12 cellular contexts compared by ENCODE assay signal in the genomic region with DNA sequence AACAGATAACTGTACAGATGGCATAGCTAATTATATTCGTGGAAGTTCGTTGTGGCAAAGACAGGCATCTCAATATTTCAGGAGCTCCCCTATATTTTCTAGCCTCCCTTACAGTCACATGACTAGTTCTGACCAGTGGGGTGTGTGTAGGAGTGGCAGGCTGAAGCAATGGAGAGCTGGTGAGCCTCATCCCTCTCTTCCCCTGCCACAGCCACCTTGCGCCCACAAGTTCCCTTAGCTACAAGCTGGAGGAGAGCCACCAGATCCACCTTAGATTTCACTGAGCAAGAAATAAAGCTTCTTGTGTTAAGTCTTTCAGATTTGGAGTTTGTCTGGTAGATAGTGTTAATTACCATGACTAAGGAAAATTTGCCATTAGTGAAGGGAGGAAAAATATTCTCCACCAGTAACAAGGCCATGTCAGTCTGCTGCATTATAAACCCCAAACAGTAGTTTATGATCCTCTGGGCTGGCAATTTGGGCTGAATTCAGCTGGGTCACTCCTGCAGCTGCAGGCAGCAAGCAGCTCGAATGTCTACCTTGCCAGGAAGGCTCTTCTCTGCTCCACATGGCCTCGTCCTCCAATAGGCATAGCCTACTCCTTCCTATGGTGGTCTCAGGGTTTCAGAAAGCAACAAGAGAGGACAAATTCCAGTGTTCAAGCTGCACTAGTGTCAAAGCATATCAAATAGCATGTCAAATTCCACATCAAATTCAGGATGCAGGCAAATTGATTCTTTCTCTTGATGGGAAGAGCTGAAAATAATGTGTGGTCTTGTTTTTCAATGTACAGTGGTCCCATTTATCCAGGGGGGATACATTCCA. TPM values are rescaled to one million over a fixed set of nuclear protein-coding genes. Genes with fewer than 3 reads are reported as not detected.
A peak's percentile ranks its signal among the peaks of the same experiment; 100 is the strongest.
DNase-seq lines count a peak whose midpoint lies in the region; ATAC-seq, FAIRE-seq and TF ChIP-seq lines count a peak whose summit lies in the region.
"Had no signal": no experiment of that assay in that cellular context is flagged by ENCODE, and none has a peak within 500 bp of the region (broad histone marks: within the 10 kb centered on the region; RNA-seq: fewer than 3 reads in every experiment).

No MANE protein-coding gene starts in this region.

- no peak overlapping the region for H2AFZ ChIP-seq in HepG2 (ENCODE audit: low read length)

- intact Hi-C loops in HepG2 (cut with micrococcal nuclease; ENCODE audit: unreplicated experiment) = no loop called here

- H3K4me3 ChIP-seq in HEK293 (ENCODE audit: low read depth, low read length) = no peak overlapping the region
- peak overlapping the region in 2 of 3 experiments; percentile 20 to 43; a peak in 4 of 6 replicates for H3K4me3 ChIP-seq in HepG2 (replicated peaks in 1 of 3; ENCODE audit: insufficient read depth in 1 of 3, low read depth in 2 of 3, low read length in 3 of 3)

- H3K9ac ChIP-seq in HepG2 (ENCODE audit: insufficient read depth, low read depth, low read length) = peak overlapping the region; percentile 91

- no peaks in the 10 kb centered on the region for H3K4me1 ChIP-seq in HEK293 (ENCODE audit: control insufficient read depth, insufficient read depth, low read length)
- H3K4me1 ChIP-seq in HepG2 (ENCODE audit: insufficient read depth, low read length) = peaks cover 97% of the 10 kb centered on the region

- ATAC-seq in SK-N-SH treated with all-trans-retinoic acid at 6 μM for 48 hours (peak; percentile 80), HepG2 (peak; percentile 18), GM21447 (IDR thresholded peaks at IDR 0.05; ENCODE audit: unreplicated experiment) (no peak)
- ATAC-seq: natural killer cell treated with Interleukin-12 subunit alpha and Interleukin-12 subunit beta and Interleukin-15 and Interleukin-18, amount 100 ng/mL, for 72 hours; T-helper 17 cell had no signal

- CTCF ChIA-PET in HEK293 (lab: Yijun Ruan, JAX) (interaction anchor here (0.5 to 1.7 kb wide), 5 partner anchors 38 to 304 kb away, joined by 3 to 5 read pairs (median 3); no protein-coding TSS in a partner anchor), HepG2 (lab: Yijun Ruan, JAX; ENCODE audit: low intra/inter-chr PET ratio, low total read pairs) (no interaction called here)

- peak overlapping the region; percentile 70 for H3K4me2 ChIP-seq in HepG2 (ENCODE audit: low read depth, low read length)

- H3K79me2 ChIP-seq in HepG2 (ENCODE audit: insufficient read depth, low read length) = peaks cover 3% of the 10 kb centered on the region

- peak; percentile 32 for FAIRE-seq in HepG2 (lab: Jason Lieb, UNC)

- TF ChIP-seq RAD21 in HepG2 (CRISPR knock-in tag; IDR thresholded peaks at IDR 0.05) = no peak

- TF ChIP-seq CTCF in HEK293 (tag by site-specific recombination; IDR thresholded peaks at IDR 0.05) = no peak
- TF ChIP-seq CTCF in HepG2 (CRISPR knock-in tag; IDR thresholded peaks at IDR 0.05) = no peak

- 71% methylated on average over 5 of the region's 5 CpGs for WGBS in HepG2 (ENCODE audit: low lambda C conversion rate)

- in situ Hi-C loops in HepG2 (cut with HindIII; ENCODE audit: extremely low pct_ligation_motif_present, low pct_unique_long_range_greater_than_20kb) = no loop called here

- POLR2A ChIA-PET in HEK293 (lab: Yijun Ruan, JAX) (interaction anchor here (0.6 to 1.6 kb wide), 8 partner anchors 9 to 78 kb away, joined by 3 to 12 read pairs (median 3); a partner anchor contains a TSS), HepG2 (lab: Yijun Ruan, JAX) (interaction anchor here (0.7 to 29.0 kb wide), 14 partner anchors 9 to 245 kb away, joined by 3 to 1587 read pairs (median 5); a partner anchor contains a TSS)

- TF ChIP-seq POLR2A in HepG2 (IDR thresholded peaks at IDR 0.05; ENCODE audit: insufficient read depth in 1 of 2, low read depth in 2 of 2, low read length in 2 of 2) = peak; percentile 67 to 76

- TF ChIP-seq EP300 in HepG2 (IDR thresholded peaks at IDR 0.05; ENCODE audit: low read depth in 2 of 2, low read length in 2 of 2) (0 out of 4 replicates have a peak, but pooled peaks of 1 of the 2 experiments have one; percentile 10), HepG2 (CRISPR knock-in tag; IDR thresholded peaks at IDR 0.05; ENCODE audit: borderline replicate concordance) (0 out of 2 replicates have a peak, but pooled peaks have one; percentile 6)

- H3K36me3 ChIP-seq in HEK293 (ENCODE audit: control insufficient read depth in 2 of 2, insufficient read depth in 1 of 2, low read length in 2 of 2) (peaks cover under 1 to 22% of the 10 kb centered on the region in 2 experiments; a peak in 1 of 3 replicates), HepG2 (replicated peaks in 1 of 2; ENCODE audit: control insufficient read depth in 1 of 2, insufficient read depth in 2 of 2, low read length in 2 of 2) (peaks cover 12 to 21% of the 10 kb centered on the region in 2 experiments)

- H3K27ac ChIP-seq in HEK293 (ENCODE audit: extremely low read depth, low read depth, low read length) = no peak overlapping the region
- H3K27ac ChIP-seq in HepG2 (ENCODE audit: extremely low read length, insufficient read depth, low read length) = peak overlapping the region; percentile 99

- no peaks in the 10 kb centered on the region for H4K20me1 ChIP-seq in HepG2 (ENCODE audit: insufficient read depth, low read length)

- H3K27me3 ChIP-seq in HepG2 (ENCODE audit: control insufficient read depth in 1 of 2, insufficient read depth in 2 of 2, low read length in 2 of 2) = no peaks in the 10 kb centered on the region

- BruUV-seq in HepG2 (replicated peaks; lab: Mats Ljungman, UMichigan) = TSS peak; percentile 82

- no peaks in the 10 kb centered on the region for H3K9me3 ChIP-seq in HEK293 (ENCODE audit: control insufficient read depth, insufficient read depth, low read depth, low read length)
- H3K9me3 ChIP-seq in HepG2 (ENCODE audit: low read length) = no peaks in the 10 kb centered on the region

- DNase-seq in Ammon's horn (ENCODE audit: low spot score) (peak; percentile 29), HepG2 (ENCODE audit: low spot score) (no peak), KG1 (lab: John Stamatoyannopoulos, UW) (no peak), NCI-H345 treated with DMSO at 0.1 percent for 48 hours (lab: John Stamatoyannopoulos, UW; ENCODE audit: unreplicated experiment) (no peak), AG08395 (ENCODE audit: low spot score) (no peak)
- DNase-seq: NCI-H345; stimulated activated naive CD4-positive, alpha-beta T cell treated with Interleukin-2 at 50 U/mL for 16 hours; T-helper 17 cell had no signal

RNA-seq across cellular contexts. Expression of a gene that starts 7.4 kb away (rescaled TPM):
- 121 and 149 TPM in 2 replicates for total RNA-seq in HepG2 (2016; rRNA removed; fragmentation: Illumina TruSeq; extraction: Trizol)
- 176 and 212 TPM in 2 replicates for total RNA-seq in HepG2 (2016; cell fraction: cytosol; rRNA removed; fragmentation: Illumina TruSeq; extraction: Trizol; ENCODE audit: low read depth)
- total RNA-seq in HepG2 (2016; cell fraction: insoluble cytoplasmic fraction; rRNA removed; fragmentation: Illumina TruSeq; extraction: Trizol) = 110 and 147 TPM in 2 replicates
- 217 and 241 TPM in 2 replicates for total RNA-seq in HepG2 (2016; cell fraction: membrane; rRNA removed; fragmentation: Illumina TruSeq; extraction: Trizol)
- total RNA-seq in HepG2 (2016; cell fraction: nucleus; rRNA removed; fragmentation: Illumina TruSeq; extraction: Trizol) = 83.9 and 95.5 TPM in 2 replicates
- polyA plus RNA-seq in HepG2 (2011; rRNA removed) = 215 and 270 TPM in 2 replicates
- polyA plus RNA-seq in HepG2 (2011; cell fraction: cytosol; rRNA removed) = 171 and 196 TPM in 2 replicates
- polyA plus RNA-seq in HepG2 (2011; cell fraction: nucleus; rRNA removed) = 558 and 618 TPM in 2 replicates
- 207 and 311 TPM in 2 replicates for polyA plus RNA-seq in HepG2 (2012)
- 291 and 331 TPM in 2 replicates for polyA plus RNA-seq in HepG2 (2016; cell fraction: cytosol; fragmentation: Illumina TruSeq; extraction: Trizol; ENCODE audit: low read depth)
- polyA plus RNA-seq in HepG2 (2016; cell fraction: insoluble cytoplasmic fraction; fragmentation: Illumina TruSeq; extraction: Trizol; ENCODE audit: low read depth) = 144 and 159 TPM in 2 replicates
- 277 and 299 TPM in 2 replicates for polyA plus RNA-seq in HepG2 (2016; cell fraction: membrane; fragmentation: Illumina TruSeq; extraction: Trizol; ENCODE audit: low read depth)
- 357 and 365 TPM in 2 replicates for polyA plus RNA-seq in HepG2 (2016; cell fraction: nucleus; fragmentation: Illumina TruSeq; extraction: Trizol; ENCODE audit: insufficient read depth, low read depth)
- 36.5 and 119 TPM in 2 replicates for polyA minus RNA-seq in HepG2 (2011; rRNA and poly(A)+ RNA removed; ENCODE audit: low replicate concordance)
- polyA minus RNA-seq in HepG2 (2011; cell fraction: cytosol; rRNA and poly(A)+ RNA removed) = 65.9 and 88.8 TPM in 2 replicates
- polyA minus RNA-seq in HepG2 (2011; cell fraction: nucleus; rRNA and poly(A)+ RNA removed) = 102 and 144 TPM in 2 replicates

RNA-seq across cellular contexts. Expression of a gene that starts 20.1 kb away (rescaled TPM):
- total RNA-seq in HepG2 (2016; rRNA removed; fragmentation: Illumina TruSeq; extraction: Trizol) = 106 and 115 TPM in 2 replicates
- 40.1 and 45.0 TPM in 2 replicates for total RNA-seq in HepG2 (2016; cell fraction: cytosol; rRNA removed; fragmentation: Illumina TruSeq; extraction: Trizol; ENCODE audit: low read depth)
- total RNA-seq in HepG2 (2016; cell fraction: insoluble cytoplasmic fraction; rRNA removed; fragmentation: Illumina TruSeq; extraction: Trizol) = 106 and 115 TPM in 2 replicates
- total RNA-seq in HepG2 (2016; cell fraction: membrane; rRNA removed; fragmentation: Illumina TruSeq; extraction: Trizol) = 107 and 130 TPM in 2 replicates
- 47.6 and 54.9 TPM in 2 replicates for total RNA-seq in HepG2 (2016; cell fraction: nucleus; rRNA removed; fragmentation: Illumina TruSeq; extraction: Trizol)
- 150 and 241 TPM in 2 replicates for polyA plus RNA-seq in HepG2 (2011; rRNA removed)
- polyA plus RNA-seq in HepG2 (2011; cell fraction: cytosol; rRNA removed) = 165 and 177 TPM in 2 replicates
- 122 and 148 TPM in 2 replicates for polyA plus RNA-seq in HepG2 (2011; cell fraction: nucleus; rRNA removed)
- 78.0 and 193 TPM in 2 replicates for polyA plus RNA-seq in HepG2 (2012)
- polyA plus RNA-seq in HepG2 (2016; cell fraction: cytosol; fragmentation: Illumina TruSeq; extraction: Trizol; ENCODE audit: low read depth) = 33.6 and 42.0 TPM in 2 replicates
- 99.1 and 105 TPM in 2 replicates for polyA plus RNA-seq in HepG2 (2016; cell fraction: insoluble cytoplasmic fraction; fragmentation: Illumina TruSeq; extraction: Trizol; ENCODE audit: low read depth)
- polyA plus RNA-seq in HepG2 (2016; cell fraction: membrane; fragmentation: Illumina TruSeq; extraction: Trizol; ENCODE audit: low read depth) = 76.6 and 88.5 TPM in 2 replicates
- 77.9 and 79.0 TPM in 2 replicates for polyA plus RNA-seq in HepG2 (2016; cell fraction: nucleus; fragmentation: Illumina TruSeq; extraction: Trizol; ENCODE audit: insufficient read depth, low read depth)
- polyA minus RNA-seq in HepG2 (2011; rRNA and poly(A)+ RNA removed; ENCODE audit: low replicate concordance) = 66.9 and 301 TPM in 2 replicates
- 115 and 151 TPM in 2 replicates for polyA minus RNA-seq in HepG2 (2011; cell fraction: cytosol; rRNA and poly(A)+ RNA removed)
- polyA minus RNA-seq in HepG2 (2011; cell fraction: nucleus; rRNA and poly(A)+ RNA removed) = 35.9 and 65.3 TPM in 2 replicates

RNA-seq across cellular contexts. Expression of a gene that starts 53.8 kb away (rescaled TPM):
- 28.4 and 32.3 TPM in 2 replicates for total RNA-seq in HepG2 (2016; rRNA removed; fragmentation: Illumina TruSeq; extraction: Trizol)
- 13.5 and 19.5 TPM in 2 replicates for total RNA-seq in HepG2 (2016; cell fraction: cytosol; rRNA removed; fragmentation: Illumina TruSeq; extraction: Trizol; ENCODE audit: low read depth)
- 26.0 and 33.1 TPM in 2 replicates for total RNA-seq in HepG2 (2016; cell fraction: insoluble cytoplasmic fraction; rRNA removed; fragmentation: Illumina TruSeq; extraction: Trizol)
- total RNA-seq in HepG2 (2016; cell fraction: membrane; rRNA removed; fragmentation: Illumina TruSeq; extraction: Trizol) = 30.9 and 37.0 TPM in 2 replicates
- 18.0 and 19.9 TPM in 2 replicates for total RNA-seq in HepG2 (2016; cell fraction: nucleus; rRNA removed; fragmentation: Illumina TruSeq; extraction: Trizol)
- polyA plus RNA-seq in HepG2 (2011; rRNA removed) = 49.4 and 63.3 TPM in 2 replicates
- polyA plus RNA-seq in HepG2 (2011; cell fraction: cytosol; rRNA removed) = 69.4 and 90.4 TPM in 2 replicates
- 68.6 and 73.2 TPM in 2 replicates for polyA plus RNA-seq in HepG2 (2011; cell fraction: nucleus; rRNA removed)
- 32.8 and 45.8 TPM in 2 replicates for polyA plus RNA-seq in HepG2 (2012)
- polyA plus RNA-seq in HepG2 (2016; cell fraction: cytosol; fragmentation: Illumina TruSeq; extraction: Trizol; ENCODE audit: low read depth) = 30.7 and 34.2 TPM in 2 replicates
- polyA plus RNA-seq in HepG2 (2016; cell fraction: insoluble cytoplasmic fraction; fragmentation: Illumina TruSeq; extraction: Trizol; ENCODE audit: low read depth) = 54.0 and 55.2 TPM in 2 replicates
- 61.7 and 66.8 TPM in 2 replicates for polyA plus RNA-seq in HepG2 (2016; cell fraction: membrane; fragmentation: Illumina TruSeq; extraction: Trizol; ENCODE audit: low read depth)
- 79.0 and 79.1 TPM in 2 replicates for polyA plus RNA-seq in HepG2 (2016; cell fraction: nucleus; fragmentation: Illumina TruSeq; extraction: Trizol; ENCODE audit: insufficient read depth, low read depth)
- 1.6 and 52.5 TPM in 2 replicates for polyA minus RNA-seq in HepG2 (2011; rRNA and poly(A)+ RNA removed; ENCODE audit: low replicate concordance)
- 32.5 and 33.1 TPM in 2 replicates for polyA minus RNA-seq in HepG2 (2011; cell fraction: cytosol; rRNA and poly(A)+ RNA removed)
- 10.7 and 15.0 TPM in 2 replicates for polyA minus RNA-seq in HepG2 (2011; cell fraction: nucleus; rRNA and poly(A)+ RNA removed)
